ENCODE assay signal across 9 cellular contexts in genomic region chr13:99432637-99433542, GRCh38.
DNase-seq lines count a peak whose midpoint lies in the region; ATAC-seq, FAIRE-seq and TF ChIP-seq lines count a peak whose summit lies in the region.
"Had no signal": no experiment of that assay in that cellular context is flagged by ENCODE, and none has a peak within 500 bp of the region (broad histone marks: within the 10 kb centered on the region; RNA-seq: fewer than 3 reads in every experiment).

No MANE protein-coding gene starts in this region.

- peak overlapping the region; percentile 96 for H3K27ac Mint-ChIP-seq in activated T-cell treated with anti-CD3 and anti-CD28 coated beads, Interleukin-2, amount 50 U/mL, for 72 hours

- H3K4me3 ChIP-seq in OCI-LY3 (ENCODE audit: low read length) (peak overlapping the region; percentile 59), fibroblast of villous mesenchyme (ENCODE audit: low read depth, low read length) (peak overlapping the region; percentile 33), pancreas (peak overlapping the region in 1 of 4 donors; percentile 10), tibial nerve (peak overlapping the region in 2 of 4 donors; percentile 14 to 26)

- TF ChIP-seq POLR2A in GM18505 (IDR thresholded peaks at IDR 0.05; ENCODE audit: borderline replicate concordance, extremely low read depth, insufficient read depth, insufficient read length) (peak; percentile 8), tibial nerve (IDR thresholded peaks at IDR 0.05) (no peak)

- H3K4me2 ChIP-seq in OCI-LY3 (ENCODE audit: low read length), result peak overlapping the region; percentile 81

- H3K9ac ChIP-seq in OCI-LY3 (ENCODE audit: low read length), result peak overlapping the region; percentile 64

- H3K4me1 Mint-ChIP-seq in activated T-cell treated with anti-CD3 and anti-CD28 coated beads, Interleukin-2, amount 50 U/mL, for 72 hours (ENCODE audit: low read depth), result peaks cover 82% of the 10 kb centered on the region

- FAIRE-seq in pancreas (lab: Jason Lieb, UNC), result no peak
- FAIRE-seq: frontal cortex had no signal

- H3K36me3 Mint-ChIP-seq in activated T-cell treated with anti-CD3 and anti-CD28 coated beads, Interleukin-2, amount 50 U/mL, for 72 hours (ENCODE audit: insufficient read depth in 2 of 2), result no peaks in the 10 kb centered on the region

- 32 to 43% methylated on average over 23 of the region's 23 CpGs for WGBS in pancreas, 2 donors
- WGBS in tibial nerve, 2 donors, result 16 to 26% methylated on average over 22 to 23 of the region's 23 CpGs

- peaks cover 0 to 2% of the 10 kb centered on the region in 2 donors for H3K9me3 Mint-ChIP-seq in activated T-cell treated with anti-CD3 and anti-CD28 coated beads, Interleukin-2, amount 50 U/mL, for 72 hours

- no peak overlapping the region for H2AFZ ChIP-seq in OCI-LY3 (ENCODE audit: low read depth, low read length)

- H3K27ac ChIP-seq in OCI-LY3 (ENCODE audit: low read length) (peak overlapping the region; percentile 85), pancreas (peak overlapping the region in 1 of 4 donors; percentile 47), tibial nerve (peak overlapping the region in 3 of 4 donors; percentile 38 to 64 (median 38))

- no peaks in the 10 kb centered on the region for H4K20me1 ChIP-seq in OCI-LY3 (ENCODE audit: insufficient read depth, low read length)

- no peaks in the 10 kb centered on the region for H3K27me3 Mint-ChIP-seq in activated T-cell treated with anti-CD3 and anti-CD28 coated beads, Interleukin-2, amount 50 U/mL, for 72 hours (ENCODE audit: low read depth)

- H3K4me3 Mint-ChIP-seq in activated T-cell treated with anti-CD3 and anti-CD28 coated beads, Interleukin-2, amount 50 U/mL, for 72 hours, result peak overlapping the region; percentile 87 to 90

- no peaks in the 10 kb centered on the region for H3K9me3 ChIP-seq in OCI-LY3 (ENCODE audit: insufficient read depth, low read length)
- no peaks in the 10 kb centered on the region for H3K9me3 ChIP-seq in pancreas
- no peaks in the 10 kb centered on the region for H3K9me3 ChIP-seq in tibial nerve

- intact Hi-C loops in pancreas (cut with DNase I), result loop anchor here in 1 of 3 donors (10.0 kb wide), 1 partner anchor 168 kb away; no protein-coding TSS in a partner anchor

- peak; percentile 61 for ATAC-seq in GM18505 (IDR thresholded peaks at IDR 0.05; ENCODE audit: unreplicated experiment)
- ATAC-seq in HG02884 (IDR thresholded peaks at IDR 0.05; ENCODE audit: unreplicated experiment), result peak; percentile 51
- peak; percentile 36 to 47 for ATAC-seq in activated T-cell treated with anti-CD3 and anti-CD28 coated beads, Interleukin-2, amount 50 U/mL, for 72 hours (replicated peaks in 1 of 2)
- peak in 3 of 4 donors; percentile 8 to 67 (median 63) for ATAC-seq in pancreas

- no peaks in the 10 kb centered on the region for H3K79me2 ChIP-seq in OCI-LY3 (ENCODE audit: low read length)

- H3K27me3 ChIP-seq in OCI-LY3 (ENCODE audit: low read depth, low read length) (0 out of 2 replicates have a peak, but pooled peaks cover 1% of the 10 kb centered on the region), pancreas (no peaks in the 10 kb centered on the region), tibial nerve (no peaks in the 10 kb centered on the region)

- H3K4me1 ChIP-seq in OCI-LY3 (ENCODE audit: low read length), result peaks cover 71% of the 10 kb centered on the region
- H3K4me1 ChIP-seq in pancreas, result no peaks in the 10 kb centered on the region
- H3K4me1 ChIP-seq in tibial nerve, result peaks cover 0 to 24% (median 14%) of the 10 kb centered on the region in 4 donors

- peak; percentile 86 to 90 for DNase-seq in activated T-cell treated with anti-CD3 and anti-CD28 coated beads, Interleukin-2, amount 50 U/mL, for 72 hours
- DNase-seq in fibroblast of villous mesenchyme (ENCODE audit: low read depth), result peak; percentile 79
- DNase-seq in pancreas, result peak in 1 of 6 donors; percentile 46
- DNase-seq in tibial nerve (ENCODE audit: low spot score in 2 of 2), result peak; percentile 57 to 69
- DNase-seq in NCI-H226, result no peak

- peak in 1 of 2 donors; percentile 60 for TF ChIP-seq EP300 in tibial nerve (IDR thresholded peaks at IDR 0.05)

- no peak for TF ChIP-seq CTCF in OCI-LY3 (IDR thresholded peaks at IDR 0.05; ENCODE audit: low read depth, low read length)
- no peak for TF ChIP-seq CTCF in fibroblast of villous mesenchyme (IDR thresholded peaks at IDR 0.05; ENCODE audit: insufficient read depth, low read depth, low read length)
- no peak for TF ChIP-seq CTCF in pancreas (IDR thresholded peaks at IDR 0.05)
- no peak for TF ChIP-seq CTCF in tibial nerve (IDR thresholded peaks at IDR 0.05)

- no peaks in the 10 kb centered on the region for H3K36me3 ChIP-seq in OCI-LY3 (replicated peaks; ENCODE audit: low read depth, low read length)
- H3K36me3 ChIP-seq in pancreas, result no peaks in the 10 kb centered on the region
- H3K36me3 ChIP-seq in tibial nerve, result no peaks in the 10 kb centered on the region
